In genomic region chr5:141412853-141413539, GRCh38 we compare ENCODE assay signal across 8 cellular contexts. TPM values are rescaled to one million over a fixed set of nuclear protein-coding genes. Genes with fewer than 3 reads are reported as not detected.
DNase-seq lines count a peak whose midpoint lies in the region; ATAC-seq, FAIRE-seq and TF ChIP-seq lines count a peak whose summit lies in the region.

PCDHGA10 (plus strand) TSS chr5:141412987; CDS start chr5:141413176, 189 bp downstream.

- DNase-seq in H7 (peak; percentile 89), LNCaP clone FGC (ENCODE audit: low read depth) (peak; percentile 30), memory B cell (ENCODE audit: low spot score in 2 of 2) (no peak), D721Med (ENCODE audit: insufficient read length, low spot score) (no peak)
- DNase-seq in activated CD4-positive, alpha-beta T cell treated with anti-CD3 and anti-CD28 coated beads for 36 hours, result peak; percentile 74
- DNase-seq in effector CD8-positive, alpha-beta T cell (lab: John Stamatoyannopoulos, UW), result peak; percentile 19
- DNase-seq in stimulated activated naive CD4-positive, alpha-beta T cell treated with Interleukin-2 at 50 U/mL for 16 hours (lab: John Stamatoyannopoulos, UW), result peak; percentile 52

- CTCF ChIA-PET in activated CD4-positive, alpha-beta T cell treated with anti-CD3 and anti-CD28 coated beads for 36 hours (lab: Charles Lee), result interaction anchor here (0.6 to 3.8 kb wide), 33 partner anchors 8 to 200 kb away, joined by 3 to 46 read pairs (median 6); partner anchors contain the start of genes PCDHB13, PCDHGA11, PCDHGA12 and PCDHGA3

- peaks cover 23% of the 10 kb centered on the region for H3K36me3 Mint-ChIP-seq in activated CD4-positive, alpha-beta T cell treated with anti-CD3 and anti-CD28 coated beads for 36 hours (ENCODE audit: low read depth)
- peaks cover 11% of the 10 kb centered on the region for H3K36me3 Mint-ChIP-seq in memory B cell

- intact Hi-C loops in activated CD4-positive, alpha-beta T cell treated with anti-CD3 and anti-CD28 coated beads for 36 hours (cut with DNase I, micrococcal nuclease), result loop anchor here (1.0 to 2.0 kb wide), 5 partner anchors 99 to 152 kb away; no protein-coding TSS in a partner anchor

- peaks cover 2% of the 10 kb centered on the region for H3K27me3 ChIP-seq in H7 (ENCODE audit: control insufficient read depth, insufficient read depth, low read length)

- ATAC-seq in activated CD4-positive, alpha-beta T cell treated with anti-CD3 and anti-CD28 coated beads for 36 hours, result peak; percentile 76
- peak; percentile 75 for ATAC-seq in memory B cell (ENCODE audit: low read depth)

- FAIRE-seq in D721Med (lab: Jason Lieb, UNC), result no peak

- H3K4me1 Mint-ChIP-seq in activated CD4-positive, alpha-beta T cell treated with anti-CD3 and anti-CD28 coated beads for 36 hours, result peaks cover 10% of the 10 kb centered on the region
- peaks cover 10% of the 10 kb centered on the region for H3K4me1 Mint-ChIP-seq in memory B cell

- H3K36me3 ChIP-seq in H7 (replicated peaks; ENCODE audit: control insufficient read depth, insufficient read depth, low read length), result no peaks in the 10 kb centered on the region

- peaks cover 63% of the 10 kb centered on the region for H3K27me3 Mint-ChIP-seq in activated CD4-positive, alpha-beta T cell treated with anti-CD3 and anti-CD28 coated beads for 36 hours
- peaks cover 27% of the 10 kb centered on the region for H3K27me3 Mint-ChIP-seq in memory B cell

- H3K9me3 Mint-ChIP-seq in activated CD4-positive, alpha-beta T cell treated with anti-CD3 and anti-CD28 coated beads for 36 hours (ENCODE audit: low read depth), result peaks cover 15% of the 10 kb centered on the region
- H3K9me3 Mint-ChIP-seq in memory B cell, result peaks cover 11% of the 10 kb centered on the region

- H3K4me3 Mint-ChIP-seq in activated CD4-positive, alpha-beta T cell treated with anti-CD3 and anti-CD28 coated beads for 36 hours, result peak within 1 kb of the TSS; percentile 62
- H3K4me3 Mint-ChIP-seq in memory B cell, result peak within 1 kb of the TSS; percentile 86

- H3K27ac Mint-ChIP-seq in activated CD4-positive, alpha-beta T cell treated with anti-CD3 and anti-CD28 coated beads for 36 hours, result no peak within 1 kb of the TSS
- H3K27ac Mint-ChIP-seq in memory B cell, result peak within 1 kb of the TSS; percentile 70

- H3K4me3 ChIP-seq in H7 (ENCODE audit: insufficient read depth, low read depth, low read length) (peak within 1 kb of the TSS; percentile 41; the same call in 1 of the 2 replicates), LNCaP clone FGC (ENCODE audit: low read depth, low read length) (peak within 1 kb of the TSS; percentile 67)

- POLR2A ChIA-PET in activated CD4-positive, alpha-beta T cell treated with anti-CD3 and anti-CD28 coated beads for 36 hours (lab: Charles Lee), result no interaction called here

- peak; percentile 81 for TF ChIP-seq CTCF in GM12872 (IDR thresholded peaks at IDR 0.05; ENCODE audit: insufficient read depth, low read depth, low read length)
- peak; percentile 69 for TF ChIP-seq CTCF in LNCaP clone FGC (IDR thresholded peaks at IDR 0.05; ENCODE audit: control insufficient read depth, extremely low read depth, insufficient read depth)
- TF ChIP-seq CTCF in D721Med (IDR thresholded peaks at IDR 0.05; ENCODE audit: insufficient read depth, missing control alignments), result no peak

RNA-seq across cellular contexts. Expression of gene PCDHGA10, which starts in this region (rescaled TPM):
- total RNA-seq in H7 (2014; rRNA removed; shearing (Covaris generic)), result 0.35 and 0.78 TPM in 2 replicates
- under 1 TPM in 1 of 2 experiments, not detected in 1; 0.07 TPM for total RNA-seq in activated CD4-positive, alpha-beta T cell treated with anti-CD3 and anti-CD28 coated beads for 36 hours

Comparison
In these comparisons a context has a peak if more than half of its experiments do, and no peak if none do; other contexts are left out.
1. Peak in DNase-seq and H3K4me3 ChIP-seq in H7; RNA of the gene not detected or under 1 TPM.
2. Peak in DNase-seq and ATAC-seq in activated CD4-positive, alpha-beta T cell treated with anti-CD3 and anti-CD28 coated beads for 36 hours; RNA of the gene not detected or under 1 TPM.
3. DNase-seq: peak in LNCaP clone FGC (single experiment), effector CD8-positive, alpha-beta T cell (single experiment) and stimulated activated naive CD4-positive, alpha-beta T cell treated with Interleukin-2 at 50 U/mL for 16 hours (single experiment); none in memory B cell (0 of 2) and D721Med (single experiment).